8 cellular contexts compared by ENCODE assay signal in the genomic region with DNA sequence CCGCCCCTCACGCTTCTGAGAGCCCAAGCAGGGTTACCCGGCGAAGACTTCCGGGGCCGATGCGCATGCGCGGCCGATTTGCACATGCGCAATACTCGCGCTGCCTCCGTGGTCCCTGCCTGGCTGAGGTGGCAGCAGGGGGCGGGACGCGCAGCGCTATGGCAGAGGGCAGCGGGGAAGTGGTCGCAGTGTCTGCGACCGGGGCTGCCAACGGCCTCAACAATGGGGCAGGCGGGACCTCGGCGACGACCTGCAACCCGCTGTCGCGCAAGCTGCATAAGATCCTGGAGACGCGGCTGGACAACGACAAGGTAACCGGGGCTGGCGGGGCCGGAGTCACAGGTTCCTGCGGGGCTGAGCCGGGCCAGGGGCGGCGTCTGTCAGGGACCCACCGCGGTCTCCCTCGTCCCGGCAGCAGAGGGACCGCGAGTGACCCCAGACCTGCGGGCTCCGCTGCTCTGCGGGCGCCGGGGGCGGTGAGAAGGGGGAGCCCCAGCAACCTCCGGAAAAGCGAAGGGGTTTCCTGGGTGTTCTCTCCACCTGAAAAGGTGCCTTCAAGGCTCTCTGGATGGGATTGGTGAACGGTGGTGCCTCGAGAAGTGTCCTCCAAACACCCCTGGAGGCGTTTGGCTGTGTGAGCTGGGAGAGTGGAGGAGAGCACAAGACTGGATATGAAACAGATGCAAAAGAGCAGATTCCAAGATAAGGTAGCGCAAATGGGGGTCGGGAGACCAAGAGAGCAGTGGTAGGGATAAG. TPM values are rescaled to one million over a fixed set of nuclear protein-coding genes. Genes with fewer than 3 reads are reported as not detected.
DNase-seq lines count a peak whose midpoint lies in the region; ATAC-seq and TF ChIP-seq lines count a peak whose summit lies in the region.

A gene (plus strand): TSS at position 94 of the 756 bp plus-strand sequence. CDS start 65 bp downstream, at position 159.

- H3K27me3 Mint-ChIP-seq in natural killer cell (ENCODE audit: low read depth in 2 of 2), result peaks cover 7 to 20% of the 10 kb centered on the region in 2 donors

- no peaks in the 10 kb centered on the region for H3K9me3 ChIP-seq in KOPT-K1 (ENCODE audit: insufficient read depth, low read length, poor library complexity, severe bottlenecking)

- DNase-seq in ELF-1 (ENCODE audit: low read depth, low spot score) (peak; percentile 96), RKO (ENCODE audit: low spot score) (peak; percentile 82), fibroblast of peridontal ligament (ENCODE audit: extremely low read depth) (peak; percentile 83), natural killer cell (peak; percentile 96)
- DNase-seq in activated T-helper 1 cell treated with anti-CD3 and anti-CD28 coated beads, Interleukin-2, amount 50 U/mL, for 16 hours (ENCODE audit: low read depth in 1 of 2, low spot score in 1 of 2), result peak; percentile 94
- DNase-seq in stimulated activated naive CD4-positive, alpha-beta T cell (lab: John Stamatoyannopoulos, UW), result peak; percentile 82 to 97 (median 92)

- H3K36me3 ChIP-seq in KOPT-K1 (ENCODE audit: insufficient read depth, low read length), result no peaks in the 10 kb centered on the region; the same call in 1 of the 2 replicates

- intact Hi-C loops in natural killer cell (cut with micrococcal nuclease), result loop anchor here (10.0 kb wide), 1 partner anchor 621 kb away; a partner anchor contains a TSS

- H3K27ac ChIP-seq in KOPT-K1 (ENCODE audit: low read depth, low read length, poor library complexity, severe bottlenecking), result peak within 1 kb of the TSS; percentile 49

- peak; percentile 95 for ATAC-seq in GM21825 (IDR thresholded peaks at IDR 0.05; ENCODE audit: unreplicated experiment)
- ATAC-seq in natural killer cell, result peak; percentile 92 to 93 (median 92)

- H3K4me3 Mint-ChIP-seq in natural killer cell, result peak within 1 kb of the TSS; percentile 98

- H3K36me3 Mint-ChIP-seq in natural killer cell, result peaks cover 8% of the 10 kb centered on the region

- TF ChIP-seq CTCF in natural killer cell (IDR thresholded peaks at IDR 0.05), result no peak

- H3K27ac Mint-ChIP-seq in natural killer cell, result peak within 1 kb of the TSS; percentile 95 to 97

- peaks cover 3% of the 10 kb centered on the region in 2 donors for H3K9me3 Mint-ChIP-seq in natural killer cell

- H3K4me1 Mint-ChIP-seq in natural killer cell, result peaks cover 28 to 34% of the 10 kb centered on the region in 2 donors

RNA-seq across cellular contexts. Expression of the gene that starts here (rescaled TPM):
- 10 to 100 TPM; 30.2 to 36.0 (median 32.3) TPM for total RNA-seq in natural killer cell

Comparison
In these comparisons a context has a peak if more than half of its experiments do, and no peak if none do; other contexts are left out.
1. Peak in every context shown above with its lines: DNase-seq, ATAC-seq and H3K27ac ChIP-seq.